ENCODE assay signal across 17 cellular contexts in genomic region chr18:24497052-24497754, GRCh38. TPM values are rescaled to one million over a fixed set of nuclear protein-coding genes. Genes with fewer than 3 reads are reported as not detected.
DNase-seq lines count a peak whose midpoint lies in the region; ATAC-seq and TF ChIP-seq lines count a peak whose summit lies in the region.
"Had no signal": no experiment of that assay in that cellular context is flagged by ENCODE, and none has a peak within 500 bp of the region (broad histone marks: within the 10 kb centered on the region; RNA-seq: fewer than 3 reads in every experiment).

No MANE protein-coding gene starts in this region.

- no peaks in the 10 kb centered on the region for H4K20me1 ChIP-seq in hepatocyte (ENCODE audit: insufficient read depth, poor library complexity, severe bottlenecking)

- H3K4me1 ChIP-seq in hepatocyte (ENCODE audit: insufficient read depth), result no peaks in the 10 kb centered on the region
- H3K4me1 ChIP-seq: prostate gland had no signal

- peaks cover 9% of the 10 kb centered on the region for H3K9me3 Mint-ChIP-seq in glutamatergic neuron (ENCODE audit: unreplicated experiment)
- H3K9me3 Mint-ChIP-seq: activated naive CD8-positive, alpha-beta T cell treated with anti-CD3 and anti-CD28 coated beads, Interleukin-2, amount 50 U/mL, for 24 hours; endodermal cell had no signal

- TF ChIP-seq CTCF in AG10803 (conservative IDR thresholded peaks at IDR 0.05; ENCODE audit: low read length), result no peak
- TF ChIP-seq CTCF in hepatocyte (IDR thresholded peaks at IDR 0.05; ENCODE audit: poor library complexity), result no peak
- no peak for TF ChIP-seq CTCF in omental fat pad (IDR thresholded peaks at IDR 0.05)
- no peak for TF ChIP-seq CTCF in glutamatergic neuron (IDR thresholded peaks at IDR 0.05; ENCODE audit: partially characterized antibody, unreplicated experiment)

- no peak overlapping the region for H3K4me2 ChIP-seq in hepatocyte

- 77% methylated on average over 1 of the region's 1 CpG for WGBS in hepatocyte (ENCODE audit: low lambda C conversion rate, missing lambda C conversion rate)

- H3K27me3 ChIP-seq in hepatocyte, result no peaks in the 10 kb centered on the region

- DNase-seq in AG10803 (ENCODE audit: low read depth), result peak; percentile 84
- peak in 2 of 3 experiments; percentile 51 to 81 for DNase-seq in NCI-H1417 (lab: John Stamatoyannopoulos, UW)
- peak; percentile 29 for DNase-seq in hepatic stellate cell (ENCODE audit: low spot score)
- no peak for DNase-seq in hepatocyte (ENCODE audit: low spot score)
- no peak for DNase-seq in iPS-NIHi7 (ENCODE audit: extremely low spot score)
- no peak for DNase-seq in omental fat pad (ENCODE audit: low spot score)
- DNase-seq in glutamatergic neuron, result no peak
- DNase-seq: activated naive CD8-positive, alpha-beta T cell treated with anti-CD3 and anti-CD28 coated beads, Interleukin-2, amount 50 U/mL, for 24 hours; DND-41; endodermal cell; mucosa of descending colon; NCI-H345; Right ventricle myocardium superior; stimulated activated CD4-positive, alpha-beta T cell treated with anti-CD3 and anti-CD28 coated beads, Interleukin-2, amount 100 ng/mL, for 48 hours; stimulated activated naive B cell treated with anti-CD40 and anti-IgM and Interleukin-4, amounts not matched to agents 10 μg/mL and 1 μg/mL and 100 μg/mL, for 72 hours had no signal

- H3K36me3 ChIP-seq in hepatocyte (replicated peaks; ENCODE audit: insufficient read depth, low read depth), result no peaks in the 10 kb centered on the region
- H3K36me3 ChIP-seq: prostate gland had no signal

- H3K27ac ChIP-seq in angular gyrus (ENCODE audit: low read depth, low read length), result peak overlapping the region; percentile 69
- H3K27ac ChIP-seq in hepatocyte, result no peak overlapping the region
- H3K27ac ChIP-seq: prostate gland had no signal

- H3K27me3 Mint-ChIP-seq in glutamatergic neuron (ENCODE audit: unreplicated experiment), result no peaks in the 10 kb centered on the region

- H3K27ac Mint-ChIP-seq in glutamatergic neuron (ENCODE audit: unreplicated experiment), result no peak overlapping the region
- H3K27ac Mint-ChIP-seq: activated naive CD8-positive, alpha-beta T cell treated with anti-CD3 and anti-CD28 coated beads, Interleukin-2, amount 50 U/mL, for 24 hours; endodermal cell; stimulated activated naive B cell treated with anti-CD40 and anti-IgM and Interleukin-4, amounts not matched to agents 10 μg/mL and 1 μg/mL and 100 μg/mL, for 72 hours had no signal

- peaks cover 4% of the 10 kb centered on the region for H3K36me3 Mint-ChIP-seq in glutamatergic neuron (ENCODE audit: unreplicated experiment)
- H3K36me3 Mint-ChIP-seq: stimulated activated naive B cell treated with anti-CD40 and anti-IgM and Interleukin-4, amounts not matched to agents 10 μg/mL and 1 μg/mL and 100 μg/mL, for 72 hours had no signal

- no peak overlapping the region for H3K4me3 Mint-ChIP-seq in glutamatergic neuron (ENCODE audit: unreplicated experiment)
- H3K4me3 Mint-ChIP-seq: activated naive CD8-positive, alpha-beta T cell treated with anti-CD3 and anti-CD28 coated beads, Interleukin-2, amount 50 U/mL, for 24 hours; endodermal cell; stimulated activated naive B cell treated with anti-CD40 and anti-IgM and Interleukin-4, amounts not matched to agents 10 μg/mL and 1 μg/mL and 100 μg/mL, for 72 hours had no signal

- no peaks in the 10 kb centered on the region for H3K4me1 Mint-ChIP-seq in glutamatergic neuron (ENCODE audit: low read depth, unreplicated experiment)

- H3K9me2 ChIP-seq in hepatocyte (replicated peaks; ENCODE audit: insufficient read depth), result no peaks in the 10 kb centered on the region

- H3K79me2 ChIP-seq in hepatocyte, result no peaks in the 10 kb centered on the region

- H3K4me3 ChIP-seq in AG10803 (ENCODE audit: low read length) (no peak overlapping the region), hepatocyte (no peak overlapping the region)
- H3K4me3 ChIP-seq: mucosa of descending colon, prostate gland had no signal

- no peak for ATAC-seq in omental fat pad (ENCODE audit: low FRiP score)
- ATAC-seq: activated naive CD8-positive, alpha-beta T cell treated with anti-CD3 and anti-CD28 coated beads, Interleukin-2, amount 50 U/mL, for 24 hours; mucosa of descending colon; stimulated activated naive B cell treated with anti-CD40 and anti-IgM and Interleukin-4, amounts not matched to agents 10 μg/mL and 1 μg/mL and 100 μg/mL, for 72 hours had no signal

- H3K9me3 ChIP-seq in hepatocyte (ENCODE audit: low read depth), result no peaks in the 10 kb centered on the region
- H3K9me3 ChIP-seq: mucosa of descending colon, prostate gland had no signal

- no peak overlapping the region for H2AFZ ChIP-seq in hepatocyte

RNA-seq across cellular contexts. Expression of gene HRH4, which starts 36.8 kb away (rescaled TPM):
- not detected in 2 replicates for total RNA-seq in hepatocyte
- not detected in 2 replicates for polyA plus RNA-seq in hepatocyte
- total RNA-seq in omental fat pad, result under 1 TPM in 1 of 4 donors, not detected in 3; 0.84 TPM
- total RNA-seq in glutamatergic neuron (ENCODE audit: unreplicated experiment), result not detected
- total RNA-seq: prostate gland, Right ventricle myocardium superior had no signal

Comparison
In these comparisons a context has a peak if more than half of its experiments do, and no peak if none do; other contexts are left out.
1. DNase-seq: peak in AG10803 (single experiment), NCI-H1417 (2 of 3) and hepatic stellate cell (single experiment); none in hepatocyte (single experiment), iPS-NIHi7 (single experiment), omental fat pad (single experiment) and glutamatergic neuron (single experiment).